8 cellular contexts compared by ENCODE assay signal in genomic region chr1:169894424-169895145, GRCh38. TPM values are rescaled to one million over a fixed set of nuclear protein-coding genes. Genes with fewer than 3 reads are reported as not detected.
DNase-seq lines count a peak whose midpoint lies in the region; ATAC-seq, FAIRE-seq and TF ChIP-seq lines count a peak whose summit lies in the region.

No MANE protein-coding gene starts in this region.

- H3K4me3 ChIP-seq in heart right ventricle, result peak overlapping the region; percentile 12 to 99 (median 96)
- H3K4me3 ChIP-seq in lower lobe of right lung, result peak overlapping the region; percentile 85
- H3K4me3 ChIP-seq in vagina, result peak overlapping the region; percentile 94 to 98

- TF ChIP-seq POLR2A in vagina (IDR thresholded peaks at IDR 0.05), result no peak

- DNase-seq in heart right ventricle (no peak), cardiac septum (ENCODE audit: low spot score) (no peak), lower lobe of right lung (no peak), vagina (ENCODE audit: extremely low spot score in 2 of 2) (no peak), frontal cortex (ENCODE audit: low spot score in 2 of 2) (no peak), NCI-H524 treated with DMSO at 0.1 percent for 48 hours (lab: John Stamatoyannopoulos, UW) (no peak)
- no peak for DNase-seq in activated naive CD8-positive, alpha-beta T cell treated with anti-CD3 and anti-CD28 coated beads, Interleukin-2, amount 50 U/mL, for 24 hours

- H3K27me3 ChIP-seq in heart right ventricle, result peaks cover 0 to 16% (median 0%) of the 10 kb centered on the region in 7 donors
- no peaks in the 10 kb centered on the region for H3K27me3 ChIP-seq in lower lobe of right lung (ENCODE audit: low read depth)
- no peaks in the 10 kb centered on the region for H3K27me3 ChIP-seq in vagina

- H3K4me1 ChIP-seq in heart right ventricle, result peaks cover 0 to 29% (median 26%) of the 10 kb centered on the region in 9 donors
- peaks cover 37% of the 10 kb centered on the region for H3K4me1 ChIP-seq in lower lobe of right lung
- peaks cover 27% of the 10 kb centered on the region for H3K4me1 ChIP-seq in vagina

- no peak for FAIRE-seq in frontal cortex (lab: Jason Lieb, UNC)

- H3K27ac ChIP-seq in heart right ventricle, result peak overlapping the region; percentile 86 to 99 (median 97)
- peak overlapping the region; percentile 99 for H3K27ac ChIP-seq in lower lobe of right lung
- H3K27ac ChIP-seq in vagina, result peak overlapping the region; percentile 99

- peaks cover 38% of the 10 kb centered on the region for H3K4me1 Mint-ChIP-seq in activated naive CD8-positive, alpha-beta T cell treated with anti-CD3 and anti-CD28 coated beads, Interleukin-2, amount 50 U/mL, for 24 hours

- peak overlapping the region; percentile 100 for H3K27ac Mint-ChIP-seq in activated naive CD8-positive, alpha-beta T cell treated with anti-CD3 and anti-CD28 coated beads, Interleukin-2, amount 50 U/mL, for 24 hours

- intact Hi-C loops in heart right ventricle (cut with DNase I), result loop anchor here in 2 of 10 donors (5.0 to 10.0 kb wide), 2 partner anchors 102 to 180 kb away; partner anchors contain the start of genes KIFAP3 (in 1 of the 2) and METTL18 (in 1 of the 2)
- intact Hi-C loops in cardiac septum (cut with DNase I), result no loop called here
- intact Hi-C loops in lower lobe of right lung (cut with DNase I), result no loop called here
- intact Hi-C loops in vagina (cut with DNase I), result no loop called here

- WGBS in heart right ventricle, 2 donors, result 36 to 37% methylated on average over 15 of the region's 15 CpGs

- no peaks in the 10 kb centered on the region for H3K9me3 Mint-ChIP-seq in activated naive CD8-positive, alpha-beta T cell treated with anti-CD3 and anti-CD28 coated beads, Interleukin-2, amount 50 U/mL, for 24 hours

- peak overlapping the region; percentile 85 for H3K4me3 Mint-ChIP-seq in activated naive CD8-positive, alpha-beta T cell treated with anti-CD3 and anti-CD28 coated beads, Interleukin-2, amount 50 U/mL, for 24 hours

- H3K27me3 Mint-ChIP-seq in activated naive CD8-positive, alpha-beta T cell treated with anti-CD3 and anti-CD28 coated beads, Interleukin-2, amount 50 U/mL, for 24 hours, result peaks cover 3% of the 10 kb centered on the region

- ATAC-seq in heart right ventricle, result no peak
- ATAC-seq in activated naive CD8-positive, alpha-beta T cell treated with anti-CD3 and anti-CD28 coated beads, Interleukin-2, amount 50 U/mL, for 24 hours, result no peak
- ATAC-seq in lower lobe of right lung, result no peak
- ATAC-seq in HG02588 (IDR thresholded peaks at IDR 0.05; ENCODE audit: unreplicated experiment), result no peak

- no peaks in the 10 kb centered on the region for H3K36me3 Mint-ChIP-seq in activated naive CD8-positive, alpha-beta T cell treated with anti-CD3 and anti-CD28 coated beads, Interleukin-2, amount 50 U/mL, for 24 hours (ENCODE audit: low read depth)

- TF ChIP-seq CTCF in heart right ventricle (IDR thresholded peaks at IDR 0.05) (no peak), lower lobe of right lung (IDR thresholded peaks at IDR 0.05) (no peak), vagina (IDR thresholded peaks at IDR 0.05) (no peak)

- H3K9me3 ChIP-seq in heart right ventricle (no peaks in the 10 kb centered on the region), lower lobe of right lung (no peaks in the 10 kb centered on the region), vagina (no peaks in the 10 kb centered on the region)

- H3K36me3 ChIP-seq in heart right ventricle (no peaks in the 10 kb centered on the region), lower lobe of right lung (no peaks in the 10 kb centered on the region), vagina (no peaks in the 10 kb centered on the region)

RNA-seq across cellular contexts. Expression of gene SCYL3, which starts 0.9 kb away (rescaled TPM):
- total RNA-seq in heart right ventricle, result 1 to 10 TPM; 3.3 to 8.9 (median 5.7) TPM
- 1 to 10 TPM; 2.4 to 3.3 TPM for polyA plus RNA-seq in heart right ventricle
- 6.7 TPM for total RNA-seq in cardiac septum
- 9.9 TPM for total RNA-seq in lower lobe of right lung
- total RNA-seq in vagina, result 11.8 TPM
- total RNA-seq in frontal cortex, result 11.0 TPM
